1 cellular context compared by ENCODE assay signal in genomic region chr1:50450861-50451653, GRCh38.
TF ChIP-seq lines count a peak whose summit lies in the region.

No MANE protein-coding gene starts in this region.

TF ChIP-seq in GM23338, 12 proteins besides CTCF, POLR2A, EP300 and RAD21 (continued from another document):
- TF ChIP-seq ZNF462 (CRISPR knock-in tag; IDR thresholded peaks at IDR 0.05) = no peak
- TF ChIP-seq ZNF331 (CRISPR knock-in tag; IDR thresholded peaks at IDR 0.05; ENCODE audit: low read depth) = no peak
- TF ChIP-seq ETS1 (IDR thresholded peaks at IDR 0.05) = no peak
- no peak for TF ChIP-seq EZH2phosphoT487 (IDR thresholded peaks at IDR 0.05; ENCODE audit: unreplicated experiment)
- no peak for TF ChIP-seq CREB1 (CRISPR knock-in tag; IDR thresholded peaks at IDR 0.05; ENCODE audit: low read depth)
- no peak for TF ChIP-seq ZNF114 (CRISPR knock-in tag; IDR thresholded peaks at IDR 0.05)
- TF ChIP-seq JUNB (IDR thresholded peaks at IDR 0.05; ENCODE audit: unreplicated experiment) = no peak
- TF ChIP-seq REST (IDR thresholded peaks at IDR 0.05; ENCODE audit: unreplicated experiment) = no peak
- TF ChIP-seq POLR2AphosphoS5 (IDR thresholded peaks at IDR 0.05; ENCODE audit: low read depth) = no peak
